In the genomic region with DNA sequence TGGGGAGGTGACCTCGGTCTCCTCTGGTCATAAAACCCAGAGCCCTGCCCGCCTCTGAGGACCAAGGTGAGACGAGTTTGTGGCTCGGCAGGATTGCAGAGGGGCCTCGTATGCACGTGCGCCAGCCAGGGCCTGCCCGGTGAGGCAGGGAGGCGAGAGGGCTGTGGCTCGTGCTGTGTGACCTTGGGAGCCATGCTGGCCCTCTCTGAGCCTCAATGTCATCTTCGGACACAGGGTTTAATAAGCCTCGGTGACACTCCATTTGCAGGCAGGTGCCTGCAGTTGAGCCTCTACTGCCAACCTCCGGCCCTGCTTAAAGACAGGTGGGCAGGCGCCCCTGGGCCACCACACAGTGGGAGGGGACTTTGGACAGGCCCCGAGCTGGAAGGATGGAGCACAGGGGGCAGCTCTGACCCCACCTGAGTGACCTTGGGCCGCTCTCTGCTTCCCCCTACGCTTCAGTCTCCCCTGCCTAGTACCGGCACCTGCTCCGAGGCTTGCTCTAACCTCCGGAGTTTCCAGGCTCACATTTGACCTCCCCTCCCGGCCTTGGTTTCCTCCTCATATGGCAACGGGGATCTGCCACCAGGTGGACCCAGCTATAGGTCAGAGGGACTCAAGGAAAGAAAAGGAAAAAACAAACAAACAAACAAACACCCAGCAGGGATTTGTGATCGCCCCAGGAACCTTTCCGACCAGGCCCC, we compare ENCODE assay signal across 8 cellular contexts. TPM values are rescaled to one million over a fixed set of nuclear protein-coding genes. Genes with fewer than 3 reads are reported as not detected.
DNase-seq lines count a peak whose midpoint lies in the region; ATAC-seq and TF ChIP-seq lines count a peak whose summit lies in the region.

No MANE protein-coding gene starts in this region.

- POLR2A ChIA-PET in A673 (lab: Charles Lee; ENCODE audit: low non-redundant PET), result no interaction called here

- H3K4me3 ChIP-seq in A673 (ENCODE audit: low read depth, low read length, poor library complexity, severe bottlenecking), result peak overlapping the region; percentile 90
- peak overlapping the region; percentile 78 for H3K4me3 ChIP-seq in HUES48 (ENCODE audit: low read depth, low read length)
- H3K4me3 ChIP-seq in cardiac fibroblast (replicated peaks in 1 of 2; ENCODE audit: low read depth in 2 of 2, low read length in 2 of 2), result peak overlapping the region; percentile 72 to 79
- peak overlapping the region; percentile 79 to 82 for H3K4me3 ChIP-seq in mucosa of rectum (ENCODE audit: low read length in 2 of 2)

- BruUV-seq in A673 (replicated peaks; lab: Mats Ljungman, UMichigan), result TSS peak; percentile 50

- H3K27ac ChIP-seq in A673 (ENCODE audit: low read depth, low read length, poor library complexity, severe bottlenecking), result peak overlapping the region; percentile 96
- peak overlapping the region; percentile 73 for H3K27ac ChIP-seq in HUES48 (ENCODE audit: low read depth, low read length)
- H3K27ac ChIP-seq in mucosa of rectum (ENCODE audit: low read depth in 2 of 2, low read length in 2 of 2), result peak overlapping the region; percentile 98 to 100

- H3K27me3 ChIP-seq in A673 (replicated peaks; ENCODE audit: insufficient read depth, low read depth, low read length, poor library complexity), result no peaks in the 10 kb centered on the region
- peaks cover 13% of the 10 kb centered on the region for H3K27me3 ChIP-seq in HUES48 (ENCODE audit: control insufficient read depth, insufficient read depth, low read length)
- no peaks in the 10 kb centered on the region for H3K27me3 ChIP-seq in mucosa of rectum (ENCODE audit: control insufficient read depth in 2 of 2, insufficient read depth in 2 of 2, low read length in 2 of 2)

- H3K9me3 ChIP-seq in A673 (ENCODE audit: low read depth, low read length, poor library complexity, severe bottlenecking) (no peaks in the 10 kb centered on the region), HUES48 (ENCODE audit: control insufficient read depth, insufficient read depth, low read length) (no peaks in the 10 kb centered on the region), mucosa of rectum (ENCODE audit: control insufficient read depth in 2 of 2, low read length in 2 of 2) (no peaks in the 10 kb centered on the region)

- H3K4me1 ChIP-seq in A673 (ENCODE audit: insufficient read depth, low read length, poor library complexity, severe bottlenecking) (peaks cover 11% of the 10 kb centered on the region), HUES48 (ENCODE audit: control insufficient read depth, insufficient read depth, low read length) (peaks cover 22% of the 10 kb centered on the region), mucosa of rectum (ENCODE audit: control insufficient read depth in 2 of 2, insufficient read depth in 2 of 2, low read length in 2 of 2) (peaks cover 57 to 60% of the 10 kb centered on the region in 2 donors)

- intact Hi-C loops in A673 (cut with micrococcal nuclease; ENCODE audit: unreplicated experiment), result no loop called here

- DNase-seq in A673 (ENCODE audit: low spot score) (no peak), cardiac fibroblast (ENCODE audit: low read depth in 2 of 2) (no peak), GM03348 (ENCODE audit: low spot score) (no peak), NCI-H1048 (lab: John Stamatoyannopoulos, UW) (no peak)

- CTCF ChIA-PET in A673 (lab: Charles Lee), result no interaction called here

- ATAC-seq in HG03175 (IDR thresholded peaks at IDR 0.05; ENCODE audit: unreplicated experiment) (no peak), GM21526 (IDR thresholded peaks at IDR 0.05; ENCODE audit: low FRiP score, unreplicated experiment) (no peak)

- no peak for TF ChIP-seq CTCF in A673 (conservative IDR thresholded peaks at IDR 0.05; ENCODE audit: low read depth, low read length)
- peak; percentile 17 for TF ChIP-seq CTCF in cardiac fibroblast (IDR thresholded peaks at IDR 0.05; ENCODE audit: low read depth, low read length)

- H3K9ac ChIP-seq in HUES48 (ENCODE audit: low read depth, low read length), result no peak overlapping the region
- H3K9ac ChIP-seq in mucosa of rectum (ENCODE audit: low read depth in 1 of 2, low read length in 2 of 2), result peak overlapping the region; percentile 80 to 96

- H3K36me3 ChIP-seq in A673 (ENCODE audit: insufficient read depth, low read length, poor library complexity, severe bottlenecking) (peaks cover 3% of the 10 kb centered on the region), HUES48 (ENCODE audit: control insufficient read depth, insufficient read depth, low read length) (peaks cover 3% of the 10 kb centered on the region; the same call in 1 of the 2 replicates), mucosa of rectum (ENCODE audit: control insufficient read depth in 2 of 2, insufficient read depth in 2 of 2, low read length in 2 of 2) (peaks cover 0 to 3% of the 10 kb centered on the region in 2 donors)

RNA-seq across cellular contexts. Expression of gene ZBTB7A, which starts 3.2 kb away (rescaled TPM):
- total RNA-seq in A673 (2021), result 25.1 and 25.9 TPM in 2 replicates

RNA-seq across cellular contexts. Expression of gene PIAS4, which starts 56.0 kb away (rescaled TPM):
- total RNA-seq in A673 (2021), result 48.1 and 59.1 TPM in 2 replicates
